8 cellular contexts compared by ENCODE assay signal in genomic region chr19:13277104-13277809, GRCh38.
DNase-seq lines count a peak whose midpoint lies in the region; ATAC-seq, FAIRE-seq and TF ChIP-seq lines count a peak whose summit lies in the region.

No MANE protein-coding gene starts in this region.

- H3K14ac ChIP-seq in neuronal stem cell (ENCODE audit: low read length), result peak overlapping the region; percentile 38

- H2BK120ac ChIP-seq in neuronal stem cell (ENCODE audit: low read depth, low read length), result no peak overlapping the region

- H3K23ac ChIP-seq in neuronal stem cell (ENCODE audit: low read depth, low read length, poor library complexity), result no peak overlapping the region

- TF ChIP-seq CTCF in fibroblast of mammary gland (conservative IDR thresholded peaks at IDR 0.05; ENCODE audit: control insufficient read depth, insufficient read depth, low read depth, low read length), result peak; percentile 57

- FAIRE-seq in HTR-8/SVneo (lab: Jason Lieb, UNC), result peak; percentile 73
- FAIRE-seq in RCC 7860 (lab: Jason Lieb, UNC), result peak; percentile 59

- no peak overlapping the region for H3K9ac ChIP-seq in neuronal stem cell (ENCODE audit: low read depth, low read length, poor library complexity)

- DNase-seq in ELR (ENCODE audit: low read depth) (peak; percentile 80), HTR-8/SVneo (ENCODE audit: insufficient read length, low spot score) (peak; percentile 69), RCC 7860 (ENCODE audit: low spot score) (peak; percentile 66), activated T-cell treated with anti-CD3 and anti-CD28 coated beads for 48 hours (ENCODE audit: low read depth) (peak; percentile 43), fibroblast of mammary gland (ENCODE audit: low read depth) (peak; percentile 74), neuronal stem cell (ENCODE audit: low spot score) (peak; percentile 71), superior temporal gyrus (ENCODE audit: extremely low spot score) (peak; percentile 93)

- peak overlapping the region; percentile 36 for H2AFZ ChIP-seq in neuronal stem cell (ENCODE audit: low read length)

- no peak overlapping the region for H2BK15ac ChIP-seq in neuronal stem cell (ENCODE audit: low read length)

- H2AK5ac ChIP-seq in neuronal stem cell (ENCODE audit: low read depth, low read length), result no peak overlapping the region

- no peak overlapping the region for H4K91ac ChIP-seq in neuronal stem cell (ENCODE audit: low read depth, low read length, poor library complexity)

- H3K4me3 ChIP-seq in fibroblast of mammary gland (ENCODE audit: control insufficient read depth, low read depth, low read length) (no peak overlapping the region), neuronal stem cell (ENCODE audit: low read length in 2 of 2) (no peak overlapping the region)

- no peak overlapping the region for H4K8ac ChIP-seq in neuronal stem cell (ENCODE audit: low read depth, low read length)

- no peak overlapping the region for H2BK12ac ChIP-seq in neuronal stem cell (ENCODE audit: low read length)

- H3K9me3 ChIP-seq in neuronal stem cell (replicated peaks in 1 of 2; ENCODE audit: control insufficient read depth in 2 of 2, insufficient read depth in 1 of 2, low read depth in 1 of 2, low read length in 2 of 2), result peaks cover 0 to 6% of the 10 kb centered on the region in 2 donors

- no peaks in the 10 kb centered on the region for H3K27me3 ChIP-seq in neuronal stem cell (ENCODE audit: control insufficient read depth in 3 of 3, insufficient read depth in 3 of 3, low read depth in 1 of 3, low read length in 3 of 3)

- no CpG with 5 or more reads among the region's 17 CpGs for WGBS in neuronal stem cell (ENCODE audit: extremely low coverage in 2 of 2, insufficient read length in 2 of 2, insufficient replicate concordance in 1 of 2), 2 donors

- peaks cover 0 to 5% of the 10 kb centered on the region in 2 donors for H3K4me1 ChIP-seq in neuronal stem cell (ENCODE audit: control insufficient read depth in 2 of 2, insufficient read depth in 1 of 2, low read depth in 1 of 2, low read length in 2 of 2)

- H3K4ac ChIP-seq in neuronal stem cell (ENCODE audit: low read length), result no peak overlapping the region

- no peak for ATAC-seq in HG02973 (IDR thresholded peaks at IDR 0.05; ENCODE audit: unreplicated experiment)

- peaks cover 0 to 10% of the 10 kb centered on the region in 2 donors for H3K36me3 ChIP-seq in neuronal stem cell (replicated peaks in 1 of 2; ENCODE audit: control insufficient read depth in 2 of 2, insufficient read depth in 2 of 2, low read length in 2 of 2)

- H3K79me1 ChIP-seq in neuronal stem cell (ENCODE audit: low read depth, low read length), result no peaks in the 10 kb centered on the region

- H2BK5ac ChIP-seq in neuronal stem cell (ENCODE audit: low read length), result no peak overlapping the region

- H3K27ac ChIP-seq in neuronal stem cell (replicated peaks; ENCODE audit: low read length), result no peak overlapping the region

- no peak overlapping the region for H3K4me2 ChIP-seq in neuronal stem cell (ENCODE audit: insufficient read depth, low read length, poor library complexity, severe bottlenecking)

- H3K18ac ChIP-seq in neuronal stem cell (ENCODE audit: low read length), result no peak overlapping the region

Comparison
In these comparisons a context has a peak if more than half of its experiments do, and no peak if none do; other contexts are left out.
1. DNase-seq: peak in every context shown above with its lines; median percentile 93 in superior temporal gyrus; 80 in ELR; 74 in fibroblast of mammary gland; 71 in neuronal stem cell; 69 in HTR-8/SVneo; 66 in RCC 7860; 43 in activated T-cell treated with anti-CD3 and anti-CD28 coated beads for 48 hours.